ENCODE assay signal across 9 cellular contexts in genomic region chr7:35228496-35229051, GRCh38. TPM values are rescaled to one million over a fixed set of nuclear protein-coding genes. Genes with fewer than 3 reads are reported as not detected.
"Had no signal": no experiment of that assay in that cellular context is flagged by ENCODE, and none has a peak within 500 bp of the region (broad histone marks: within the 10 kb centered on the region; RNA-seq: fewer than 3 reads in every experiment).

No MANE protein-coding gene starts in this region.

RNA-seq across cellular contexts. Expression of gene TBX20, which starts 25.3 kb away (rescaled TPM):
- total RNA-seq: activated naive CD4-positive, alpha-beta T cell treated with anti-CD3 and anti-CD28 coated beads for 36 hours; dorsolateral prefrontal cortex; endothelial cell of umbilical vein; esophagus mucosa; lung microvascular endothelial cell; naive thymus-derived CD4-positive, alpha-beta T cell; occipital lobe; temporal lobe; transverse colon had no signal
- polyA plus RNA-seq: endothelial cell of umbilical vein; naive thymus-derived CD4-positive, alpha-beta T cell had no signal
